ENCODE assay signal across 9 cellular contexts in genomic region chr19:18879579-18880373, GRCh38. TPM values are rescaled to one million over a fixed set of nuclear protein-coding genes. Genes with fewer than 3 reads are reported as not detected.
DNase-seq lines count a peak whose midpoint lies in the region; ATAC-seq and TF ChIP-seq lines count a peak whose summit lies in the region.
"Had no signal": no experiment of that assay in that cellular context is flagged by ENCODE, and none has a peak within 500 bp of the region (broad histone marks: within the 10 kb centered on the region; RNA-seq: fewer than 3 reads in every experiment).

No MANE protein-coding gene starts in this region.

- ATAC-seq in HG02610 (IDR thresholded peaks at IDR 0.05; ENCODE audit: unreplicated experiment) (no peak), HG03135 (IDR thresholded peaks at IDR 0.05; ENCODE audit: unreplicated experiment) (no peak)

- in situ Hi-C loops in G401 (cut with HindIII; ENCODE audit: low sequenced_read_pairs) = no loop called here

- DNase-seq in A172 (ENCODE audit: low spot score) (peak; percentile 27), EL (peak; percentile 31), RKO (ENCODE audit: low spot score) (peak; percentile 64), fibroblast of mammary gland (ENCODE audit: low read depth) (peak; percentile 21), pons (ENCODE audit: low spot score) (no peak), G401 (ENCODE audit: low spot score) (no peak)

- H3K4me3 ChIP-seq in fibroblast of mammary gland (ENCODE audit: control insufficient read depth, low read depth, low read length) = no peak overlapping the region
- H3K4me3 ChIP-seq: cardiac muscle cell had no signal

- no peak for TF ChIP-seq CTCF in fibroblast of mammary gland (conservative IDR thresholded peaks at IDR 0.05; ENCODE audit: control insufficient read depth, insufficient read depth, low read depth, low read length)

RNA-seq across cellular contexts. Expression of gene CERS1, which starts 16.2 kb away (rescaled TPM):
- 3.1 and 5.3 TPM in 2 replicates for total RNA-seq in A172 (2014; rRNA removed; shearing (Covaris generic))
- 10.5 and 13.1 TPM in 2 replicates for total RNA-seq in G401 (2014; rRNA removed; shearing (Covaris generic))

RNA-seq across cellular contexts. Expression of gene COPE, which starts 39.4 kb away (rescaled TPM):
- total RNA-seq in A172 (2014; rRNA removed; shearing (Covaris generic)) = 429 and 452 TPM in 2 replicates
- total RNA-seq in G401 (2014; rRNA removed; shearing (Covaris generic)) = 410 and 516 TPM in 2 replicates

RNA-seq across cellular contexts. Expression of gene DDX49, which starts 39.7 kb away (rescaled TPM):
- 65.7 and 73.6 TPM in 2 replicates for total RNA-seq in A172 (2014; rRNA removed; shearing (Covaris generic))
- 64.6 and 77.8 TPM in 2 replicates for total RNA-seq in G401 (2014; rRNA removed; shearing (Covaris generic))

RNA-seq across cellular contexts. Expression of gene UPF1, which starts 48.0 kb away (rescaled TPM):
- 40.3 and 56.4 TPM in 2 replicates for total RNA-seq in A172 (2014; rRNA removed; shearing (Covaris generic))
- total RNA-seq in G401 (2014; rRNA removed; shearing (Covaris generic)) = 104 and 111 TPM in 2 replicates

Comparison
In these comparisons a context has a peak if more than half of its experiments do, and no peak if none do; other contexts are left out.
1. DNase-seq: peak in A172 (single experiment), EL (single experiment), RKO (single experiment) and fibroblast of mammary gland (single experiment); none in pons (single experiment) and G401 (single experiment).